8 cellular contexts compared by ENCODE assay signal in genomic region chr5:130267926-130268325, GRCh38.
"Had no signal": no experiment of that assay in that cellular context is flagged by ENCODE, and none has a peak within 500 bp of the region (broad histone marks: within the 10 kb centered on the region; RNA-seq: fewer than 3 reads in every experiment).

No MANE protein-coding gene starts in this region.

- ATAC-seq: GM12878 had no signal

- H3K4me3 ChIP-seq: GM12878 had no signal

- FAIRE-seq: G401.6, GM12878, GM12891, GM12892, GM18507, GM19239 had no signal

- DNase-seq: GDM1, GF-D8 had no signal
